In the genomic region with DNA sequence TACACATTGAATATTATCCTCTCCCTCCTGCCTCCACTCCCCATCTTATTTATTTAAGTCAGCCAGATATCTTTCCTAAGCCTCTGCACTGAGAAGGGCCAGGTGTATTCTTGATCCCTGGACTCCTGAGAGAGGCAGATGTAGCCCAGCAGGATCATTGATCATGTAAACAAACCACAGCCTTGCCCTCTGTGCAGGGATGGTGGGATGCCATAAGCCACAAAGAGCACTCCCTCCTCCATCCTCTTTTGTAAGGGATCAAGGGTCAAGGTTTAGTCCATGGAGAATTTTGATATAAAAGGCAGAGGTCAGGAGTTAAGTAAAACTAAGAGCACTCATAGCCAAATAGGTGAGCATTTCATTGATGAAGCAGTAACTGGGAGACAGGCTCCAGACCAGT, we compare ENCODE assay signal across 1 cellular context.
TF ChIP-seq lines count a peak whose summit lies in the region.

No MANE protein-coding gene starts in this region.

TF ChIP-seq in HepG2, 621 proteins besides CTCF, POLR2A, EP300 and RAD21 (continued from another document):
- TF ChIP-seq HNRNPK (IDR thresholded peaks at IDR 0.05; ENCODE audit: low read depth, low read length, poor library complexity, severe bottlenecking) (no peak), RARA (CRISPR knock-in tag; IDR thresholded peaks at IDR 0.05) (peak; percentile 79), IRF2 (CRISPR knock-in tag; IDR thresholded peaks at IDR 0.05) (peak; percentile 68), GATAD2A (CRISPR knock-in tag; IDR thresholded peaks at IDR 0.05) (peak; percentile 90), ZNF331 (CRISPR knock-in tag; IDR thresholded peaks at IDR 0.05) (peak; percentile 41; the same call in 1 of the 2 replicates), SIN3A (IDR thresholded peaks at IDR 0.05; ENCODE audit: borderline replicate concordance, low read depth, low read length) (0 out of 2 replicates have a peak, but pooled peaks have one; percentile 26), HOXA3 (CRISPR knock-in tag; IDR thresholded peaks at IDR 0.05) (peak; percentile 49; the same call in 1 of the 2 replicates), KDM1A (CRISPR knock-in tag; IDR thresholded peaks at IDR 0.05) (0 out of 2 replicates have a peak, but pooled peaks have one; percentile 48), FOXK1 (CRISPR knock-in tag; IDR thresholded peaks at IDR 0.05; ENCODE audit: borderline replicate concordance, low read depth) (peak; percentile 31; the same call in 1 of the 2 replicates), ZNF879 (CRISPR knock-in tag; IDR thresholded peaks at IDR 0.05) (no peak), PPARG (CRISPR knock-in tag; conservative IDR thresholded peaks at IDR 0.05) (peak; percentile 94), MXI1 (IDR thresholded peaks at IDR 0.05; ENCODE audit: borderline replicate concordance, low read depth, low read length) (peak; percentile 11; the same call in 1 of the 3 replicates), CREB1 (IDR thresholded peaks at IDR 0.05) (no peak), CREB1 (CRISPR knock-in tag; IDR thresholded peaks at IDR 0.05) (peak; percentile 58), HDAC2 (CRISPR knock-in tag; IDR thresholded peaks at IDR 0.05) (peak; percentile 84; the same call in 1 of the 2 replicates), HMG20A (CRISPR knock-in tag; IDR thresholded peaks at IDR 0.05; ENCODE audit: borderline replicate concordance) (peak; percentile 65; the same call in 1 of the 2 replicates), ZSCAN25 (CRISPR knock-in tag; IDR thresholded peaks at IDR 0.05) (peak; percentile 47; the same call in 1 of the 2 replicates), HNF4A (CRISPR knock-in tag; IDR thresholded peaks at IDR 0.05) (peak; percentile 97), NFYB (CRISPR knock-in tag; IDR thresholded peaks at IDR 0.05) (no peak), ZNF317 (CRISPR knock-in tag; IDR thresholded peaks at IDR 0.05) (peak; percentile 11; the same call in 1 of the 2 replicates)
- TF ChIP-seq, protein P1, sequence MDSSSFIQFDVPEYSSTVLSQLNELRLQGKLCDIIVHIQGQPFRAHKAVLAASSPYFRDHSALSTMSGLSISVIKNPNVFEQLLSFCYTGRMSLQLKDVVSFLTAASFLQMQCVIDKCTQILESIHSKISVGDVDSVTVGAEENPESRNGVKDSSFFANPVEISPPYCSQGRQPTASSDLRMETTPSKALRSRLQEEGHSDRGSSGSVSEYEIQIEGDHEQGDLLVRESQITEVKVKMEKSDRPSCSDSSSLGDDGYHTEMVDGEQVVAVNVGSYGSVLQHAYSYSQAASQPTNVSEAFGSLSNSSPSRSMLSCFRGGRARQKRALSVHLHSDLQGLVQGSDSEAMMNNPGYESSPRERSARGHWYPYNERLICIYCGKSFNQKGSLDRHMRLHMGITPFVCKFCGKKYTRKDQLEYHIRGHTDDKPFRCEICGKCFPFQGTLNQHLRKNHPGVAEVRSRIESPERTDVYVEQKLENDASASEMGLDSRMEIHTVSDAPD (CRISPR knock-in tag; IDR thresholded peaks at IDR 0.05): peak; percentile 65; the same call in 1 of the 2 replicates
- TF ChIP-seq, protein P2, sequence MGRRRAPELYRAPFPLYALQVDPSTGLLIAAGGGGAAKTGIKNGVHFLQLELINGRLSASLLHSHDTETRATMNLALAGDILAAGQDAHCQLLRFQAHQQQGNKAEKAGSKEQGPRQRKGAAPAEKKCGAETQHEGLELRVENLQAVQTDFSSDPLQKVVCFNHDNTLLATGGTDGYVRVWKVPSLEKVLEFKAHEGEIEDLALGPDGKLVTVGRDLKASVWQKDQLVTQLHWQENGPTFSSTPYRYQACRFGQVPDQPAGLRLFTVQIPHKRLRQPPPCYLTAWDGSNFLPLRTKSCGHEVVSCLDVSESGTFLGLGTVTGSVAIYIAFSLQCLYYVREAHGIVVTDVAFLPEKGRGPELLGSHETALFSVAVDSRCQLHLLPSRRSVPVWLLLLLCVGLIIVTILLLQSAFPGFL (CRISPR knock-in tag; IDR thresholded peaks at IDR 0.05): no peak
- TF ChIP-seq, protein P3, sequence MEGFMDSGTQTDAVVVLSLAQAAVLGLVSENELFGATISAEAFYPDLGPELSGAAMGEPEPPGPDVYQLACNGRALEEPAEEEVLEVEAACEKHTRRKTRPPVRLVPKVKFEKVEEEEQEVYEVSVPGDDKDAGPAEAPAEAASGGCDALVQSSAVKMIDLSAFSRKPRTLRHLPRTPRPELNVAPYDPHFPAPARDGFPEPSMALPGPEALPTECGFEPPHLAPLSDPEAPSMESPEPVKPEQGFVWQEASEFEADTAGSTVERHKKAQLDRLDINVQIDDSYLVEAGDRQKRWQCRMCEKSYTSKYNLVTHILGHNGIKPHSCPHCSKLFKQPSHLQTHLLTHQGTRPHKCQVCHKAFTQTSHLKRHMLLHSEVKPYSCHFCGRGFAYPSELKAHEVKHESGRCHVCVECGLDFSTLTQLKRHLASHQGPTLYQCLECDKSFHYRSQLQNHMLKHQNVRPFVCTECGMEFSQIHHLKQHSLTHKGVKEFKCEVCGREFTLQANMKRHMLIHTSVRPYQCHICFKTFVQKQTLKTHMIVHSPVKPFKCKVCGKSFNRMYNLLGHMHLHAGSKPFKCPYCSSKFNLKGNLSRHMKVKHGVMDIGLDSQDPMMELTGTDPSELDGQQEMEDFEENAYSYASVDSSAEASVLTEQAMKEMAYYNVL (CRISPR knock-in tag; IDR thresholded peaks at IDR 0.05; ENCODE audit: borderline replicate concordance): peak; percentile 95
- TF ChIP-seq, protein P4, sequence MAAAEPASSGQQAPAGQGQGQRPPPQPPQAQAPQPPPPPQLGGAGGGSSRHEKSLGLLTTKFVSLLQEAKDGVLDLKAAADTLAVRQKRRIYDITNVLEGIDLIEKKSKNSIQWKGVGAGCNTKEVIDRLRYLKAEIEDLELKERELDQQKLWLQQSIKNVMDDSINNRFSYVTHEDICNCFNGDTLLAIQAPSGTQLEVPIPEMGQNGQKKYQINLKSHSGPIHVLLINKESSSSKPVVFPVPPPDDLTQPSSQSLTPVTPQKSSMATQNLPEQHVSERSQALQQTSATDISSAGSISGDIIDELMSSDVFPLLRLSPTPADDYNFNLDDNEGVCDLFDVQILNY (CRISPR knock-in tag; conservative IDR thresholded peaks at IDR 0.05): no peak
- TF ChIP-seq, protein P5, sequence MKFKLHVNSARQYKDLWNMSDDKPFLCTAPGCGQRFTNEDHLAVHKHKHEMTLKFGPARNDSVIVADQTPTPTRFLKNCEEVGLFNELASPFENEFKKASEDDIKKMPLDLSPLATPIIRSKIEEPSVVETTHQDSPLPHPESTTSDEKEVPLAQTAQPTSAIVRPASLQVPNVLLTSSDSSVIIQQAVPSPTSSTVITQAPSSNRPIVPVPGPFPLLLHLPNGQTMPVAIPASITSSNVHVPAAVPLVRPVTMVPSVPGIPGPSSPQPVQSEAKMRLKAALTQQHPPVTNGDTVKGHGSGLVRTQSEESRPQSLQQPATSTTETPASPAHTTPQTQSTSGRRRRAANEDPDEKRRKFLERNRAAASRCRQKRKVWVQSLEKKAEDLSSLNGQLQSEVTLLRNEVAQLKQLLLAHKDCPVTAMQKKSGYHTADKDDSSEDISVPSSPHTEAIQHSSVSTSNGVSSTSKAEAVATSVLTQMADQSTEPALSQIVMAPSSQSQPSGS (CRISPR knock-in tag; IDR thresholded peaks at IDR 0.05): no peak
- TF ChIP-seq, protein P6, sequence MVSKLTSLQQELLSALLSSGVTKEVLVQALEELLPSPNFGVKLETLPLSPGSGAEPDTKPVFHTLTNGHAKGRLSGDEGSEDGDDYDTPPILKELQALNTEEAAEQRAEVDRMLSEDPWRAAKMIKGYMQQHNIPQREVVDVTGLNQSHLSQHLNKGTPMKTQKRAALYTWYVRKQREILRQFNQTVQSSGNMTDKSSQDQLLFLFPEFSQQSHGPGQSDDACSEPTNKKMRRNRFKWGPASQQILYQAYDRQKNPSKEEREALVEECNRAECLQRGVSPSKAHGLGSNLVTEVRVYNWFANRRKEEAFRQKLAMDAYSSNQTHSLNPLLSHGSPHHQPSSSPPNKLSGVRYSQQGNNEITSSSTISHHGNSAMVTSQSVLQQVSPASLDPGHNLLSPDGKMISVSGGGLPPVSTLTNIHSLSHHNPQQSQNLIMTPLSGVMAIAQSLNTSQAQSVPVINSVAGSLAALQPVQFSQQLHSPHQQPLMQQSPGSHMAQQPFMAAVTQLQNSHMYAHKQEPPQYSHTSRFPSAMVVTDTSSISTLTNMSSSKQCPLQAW (CRISPR knock-in tag; IDR thresholded peaks at IDR 0.05): no peak
- TF ChIP-seq, protein P7, sequence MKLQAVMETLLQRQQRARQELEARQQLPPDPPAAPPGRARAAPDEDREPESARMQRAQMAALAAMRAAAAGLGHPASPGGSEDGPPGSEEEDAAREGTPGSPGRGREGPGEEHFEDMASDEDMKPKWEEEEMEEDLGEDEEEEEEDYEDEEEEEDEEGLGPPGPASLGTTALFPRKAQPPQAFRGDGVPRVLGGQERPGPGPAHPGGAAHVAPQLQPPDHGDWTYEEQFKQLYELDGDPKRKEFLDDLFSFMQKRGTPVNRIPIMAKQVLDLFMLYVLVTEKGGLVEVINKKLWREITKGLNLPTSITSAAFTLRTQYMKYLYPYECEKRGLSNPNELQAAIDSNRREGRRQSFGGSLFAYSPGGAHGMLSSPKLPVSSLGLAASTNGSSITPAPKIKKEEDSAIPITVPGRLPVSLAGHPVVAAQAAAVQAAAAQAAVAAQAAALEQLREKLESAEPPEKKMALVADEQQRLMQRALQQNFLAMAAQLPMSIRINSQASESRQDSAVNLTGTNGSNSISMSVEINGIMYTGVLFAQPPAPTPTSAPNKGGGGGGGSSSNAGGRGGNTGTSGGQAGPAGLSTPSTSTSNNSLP (IDR thresholded peaks at IDR 0.05; ENCODE audit: low read depth, low read length): peak; percentile 81; the same call in 1 of the 2 replicates
- TF ChIP-seq, protein P8, sequence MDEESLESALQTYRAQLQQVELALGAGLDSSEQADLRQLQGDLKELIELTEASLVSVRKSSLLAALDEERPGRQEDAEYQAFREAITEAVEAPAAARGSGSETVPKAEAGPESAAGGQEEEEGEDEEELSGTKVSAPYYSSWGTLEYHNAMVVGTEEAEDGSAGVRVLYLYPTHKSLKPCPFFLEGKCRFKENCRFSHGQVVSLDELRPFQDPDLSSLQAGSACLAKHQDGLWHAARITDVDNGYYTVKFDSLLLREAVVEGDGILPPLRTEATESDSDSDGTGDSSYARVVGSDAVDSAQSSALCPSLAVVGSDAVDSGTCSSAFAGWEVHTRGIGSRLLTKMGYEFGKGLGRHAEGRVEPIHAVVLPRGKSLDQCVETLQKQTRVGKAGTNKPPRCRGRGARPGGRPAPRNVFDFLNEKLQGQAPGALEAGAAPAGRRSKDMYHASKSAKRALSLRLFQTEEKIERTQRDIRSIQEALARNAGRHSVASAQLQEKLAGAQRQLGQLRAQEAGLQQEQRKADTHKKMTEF (CRISPR knock-in tag; IDR thresholded peaks at IDR 0.05): peak; percentile 60; the same call in 1 of the 2 replicates
- TF ChIP-seq, protein P9, sequence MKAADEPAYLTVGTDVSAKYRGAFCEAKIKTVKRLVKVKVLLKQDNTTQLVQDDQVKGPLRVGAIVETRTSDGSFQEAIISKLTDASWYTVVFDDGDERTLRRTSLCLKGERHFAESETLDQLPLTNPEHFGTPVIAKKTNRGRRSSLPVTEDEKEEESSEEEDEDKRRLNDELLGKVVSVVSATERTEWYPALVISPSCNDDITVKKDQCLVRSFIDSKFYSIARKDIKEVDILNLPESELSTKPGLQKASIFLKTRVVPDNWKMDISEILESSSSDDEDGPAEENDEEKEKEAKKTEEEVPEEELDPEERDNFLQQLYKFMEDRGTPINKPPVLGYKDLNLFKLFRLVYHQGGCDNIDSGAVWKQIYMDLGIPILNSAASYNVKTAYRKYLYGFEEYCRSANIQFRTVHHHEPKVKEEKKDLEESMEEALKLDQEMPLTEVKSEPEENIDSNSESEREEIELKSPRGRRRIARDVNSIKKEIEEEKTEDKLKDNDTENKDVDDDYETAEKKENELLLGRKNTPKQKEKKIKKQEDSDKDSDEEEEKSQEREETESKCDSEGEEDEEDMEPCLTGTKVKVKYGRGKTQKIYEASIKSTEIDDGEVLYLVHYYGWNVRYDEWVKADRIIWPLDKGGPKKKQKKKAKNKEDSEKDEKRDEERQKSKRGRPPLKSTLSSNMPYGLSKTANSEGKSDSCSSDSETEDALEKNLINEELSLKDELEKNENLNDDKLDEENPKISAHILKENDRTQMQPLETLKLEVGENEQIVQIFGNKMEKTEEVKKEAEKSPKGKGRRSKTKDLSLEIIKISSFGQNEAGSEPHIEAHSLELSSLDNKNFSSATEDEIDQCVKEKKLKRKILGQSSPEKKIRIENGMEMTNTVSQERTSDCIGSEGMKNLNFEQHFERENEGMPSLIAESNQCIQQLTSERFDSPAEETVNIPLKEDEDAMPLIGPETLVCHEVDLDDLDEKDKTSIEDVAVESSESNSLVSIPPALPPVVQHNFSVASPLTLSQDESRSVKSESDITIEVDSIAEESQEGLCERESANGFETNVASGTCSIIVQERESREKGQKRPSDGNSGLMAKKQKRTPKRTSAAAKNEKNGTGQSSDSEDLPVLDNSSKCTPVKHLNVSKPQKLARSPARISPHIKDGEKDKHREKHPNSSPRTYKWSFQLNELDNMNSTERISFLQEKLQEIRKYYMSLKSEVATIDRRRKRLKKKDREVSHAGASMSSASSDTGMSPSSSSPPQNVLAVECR (CRISPR knock-in tag; IDR thresholded peaks at IDR 0.05; ENCODE audit: borderline replicate concordance): peak; percentile 59; the same call in 1 of the 2 replicates
- TF ChIP-seq, protein P10, sequence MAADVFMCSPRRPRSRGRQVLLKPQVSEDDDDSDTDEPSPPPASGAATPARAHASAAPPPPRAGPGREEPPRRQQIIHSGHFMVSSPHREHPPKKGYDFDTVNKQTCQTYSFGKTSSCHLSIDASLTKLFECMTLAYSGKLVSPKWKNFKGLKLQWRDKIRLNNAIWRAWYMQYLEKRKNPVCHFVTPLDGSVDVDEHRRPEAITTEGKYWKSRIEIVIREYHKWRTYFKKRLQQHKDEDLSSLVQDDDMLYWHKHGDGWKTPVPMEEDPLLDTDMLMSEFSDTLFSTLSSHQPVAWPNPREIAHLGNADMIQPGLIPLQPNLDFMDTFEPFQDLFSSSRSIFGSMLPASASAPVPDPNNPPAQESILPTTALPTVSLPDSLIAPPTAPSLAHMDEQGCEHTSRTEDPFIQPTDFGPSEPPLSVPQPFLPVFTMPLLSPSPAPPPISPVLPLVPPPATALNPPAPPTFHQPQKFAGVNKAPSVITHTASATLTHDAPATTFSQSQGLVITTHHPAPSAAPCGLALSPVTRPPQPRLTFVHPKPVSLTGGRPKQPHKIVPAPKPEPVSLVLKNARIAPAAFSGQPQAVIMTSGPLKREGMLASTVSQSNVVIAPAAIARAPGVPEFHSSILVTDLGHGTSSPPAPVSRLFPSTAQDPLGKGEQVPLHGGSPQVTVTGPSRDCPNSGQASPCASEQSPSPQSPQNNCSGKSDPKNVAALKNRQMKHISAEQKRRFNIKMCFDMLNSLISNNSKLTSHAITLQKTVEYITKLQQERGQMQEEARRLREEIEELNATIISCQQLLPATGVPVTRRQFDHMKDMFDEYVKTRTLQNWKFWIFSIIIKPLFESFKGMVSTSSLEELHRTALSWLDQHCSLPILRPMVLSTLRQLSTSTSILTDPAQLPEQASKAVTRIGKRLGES (CRISPR knock-in tag; IDR thresholded peaks at IDR 0.05; ENCODE audit: borderline replicate concordance): no peak
TF ChIP-seq in HepG2: peak in this region for 104.
